ENCODE assay signal across 9 cellular contexts in the genomic region with DNA sequence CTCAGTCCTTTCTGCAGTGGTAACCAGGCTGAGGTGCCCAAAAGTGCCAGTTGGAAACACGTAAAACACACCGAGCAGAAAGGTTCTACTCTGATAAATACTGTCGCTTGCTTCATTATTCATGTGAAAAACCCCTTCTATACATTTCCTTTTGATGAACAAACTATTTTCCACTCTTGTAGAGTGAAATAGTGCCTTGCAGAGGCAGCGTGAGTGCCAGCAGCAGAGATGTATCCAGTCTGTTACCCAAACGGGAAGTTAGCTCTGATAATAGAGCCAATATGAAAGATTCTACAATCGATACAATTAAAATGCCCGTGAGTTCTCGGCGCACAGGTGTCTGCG. TPM values are rescaled to one million over a fixed set of nuclear protein-coding genes. Genes with fewer than 3 reads are reported as not detected.
DNase-seq lines count a peak whose midpoint lies in the region; ATAC-seq, FAIRE-seq and TF ChIP-seq lines count a peak whose summit lies in the region.
"Had no signal": no experiment of that assay in that cellular context is flagged by ENCODE, and none has a peak within 500 bp of the region (broad histone marks: within the 10 kb centered on the region; RNA-seq: fewer than 3 reads in every experiment).

No MANE protein-coding gene starts in this region.

- TF ChIP-seq POLR2A in GM12892 (IDR thresholded peaks at IDR 0.05; ENCODE audit: low read depth, low read length): no peak

- intact Hi-C loops in aorta (cut with DNase I): no loop called here

- H3K27ac ChIP-seq in muscle layer of colon (ENCODE audit: low read depth, low read length) (no peak overlapping the region), aorta (ENCODE audit: low read depth in 1 of 2, low read length in 2 of 2) (no peak overlapping the region)

- H3K9ac ChIP-seq in muscle layer of colon (ENCODE audit: low read length): no peak overlapping the region

- no peaks in the 10 kb centered on the region for H3K36me3 Mint-ChIP-seq in stimulated activated naive CD8-positive, alpha-beta T cell treated with anti-CD3 and anti-CD28 coated beads, Interleukin-15, Interleukin-2, amounts not matched to agents 100 ng/mL and 50 ng/mL, for 24 hours (ENCODE audit: low read depth)

- H3K4me1 Mint-ChIP-seq in stimulated activated naive CD8-positive, alpha-beta T cell treated with anti-CD3 and anti-CD28 coated beads, Interleukin-15, Interleukin-2, amounts not matched to agents 100 ng/mL and 50 ng/mL, for 24 hours (ENCODE audit: low read depth): peaks cover 18% of the 10 kb centered on the region

- no peaks in the 10 kb centered on the region for H3K9me3 ChIP-seq in muscle layer of colon (ENCODE audit: low read length)
- H3K9me3 ChIP-seq in aorta (ENCODE audit: control insufficient read depth, low read length): no peaks in the 10 kb centered on the region

- peak overlapping the region; percentile 57 for H3K27ac Mint-ChIP-seq in stimulated activated naive CD8-positive, alpha-beta T cell treated with anti-CD3 and anti-CD28 coated beads, Interleukin-15, Interleukin-2, amounts not matched to agents 100 ng/mL and 50 ng/mL, for 24 hours

- no peak for FAIRE-seq in GM12892 (lab: Jason Lieb, UNC)

- no peaks in the 10 kb centered on the region for H3K9me3 Mint-ChIP-seq in stimulated activated naive CD8-positive, alpha-beta T cell treated with anti-CD3 and anti-CD28 coated beads, Interleukin-15, Interleukin-2, amounts not matched to agents 100 ng/mL and 50 ng/mL, for 24 hours

- WGBS in aorta, 2 donors: 13 to 18% methylated on average over 10 of the region's 10 CpGs

- H3K36me3 ChIP-seq in muscle layer of colon (ENCODE audit: insufficient read depth, low read length) (no peaks in the 10 kb centered on the region), aorta (ENCODE audit: control insufficient read depth in 1 of 2, insufficient read depth in 2 of 2, low read length in 1 of 2) (no peaks in the 10 kb centered on the region)

- H3K27me3 ChIP-seq in muscle layer of colon (ENCODE audit: control insufficient read depth in 1 of 2, insufficient read depth in 2 of 2, low read length in 2 of 2) (peaks cover 22 to 40% of the 10 kb centered on the region in 2 donors), aorta (ENCODE audit: control insufficient read depth in 1 of 2, insufficient read depth in 2 of 2, low read length in 1 of 2) (no peaks in the 10 kb centered on the region)

- H3K4me3 Mint-ChIP-seq in stimulated activated naive CD8-positive, alpha-beta T cell treated with anti-CD3 and anti-CD28 coated beads, Interleukin-15, Interleukin-2, amounts not matched to agents 100 ng/mL and 50 ng/mL, for 24 hours: peak overlapping the region; percentile 81

- H3K4me3 ChIP-seq in muscle layer of colon (ENCODE audit: low read depth in 1 of 2, low read length in 2 of 2) (peak overlapping the region; percentile 36 to 60), aorta (ENCODE audit: low read length in 2 of 2) (peak overlapping the region; percentile 76 to 90)

- no peak for ATAC-seq in stimulated activated naive CD8-positive, alpha-beta T cell treated with anti-CD3 and anti-CD28 coated beads, Interleukin-15, Interleukin-2, amounts not matched to agents 100 U/mL and 50 U/mL, for 24 hours
- ATAC-seq in aorta (ENCODE audit: low FRiP score): no peak

- DNase-seq in stimulated activated naive CD8-positive, alpha-beta T cell treated with anti-CD3 and anti-CD28 coated beads, Interleukin-15, Interleukin-2, amounts not matched to agents 100 U/mL and 50 U/mL, for 24 hours: no peak
- DNase-seq in cerebellum (ENCODE audit: low spot score): peak; percentile 30
- DNase-seq in aorta: no peak
- DNase-seq in stimulated activated CD4-positive, alpha-beta T cell treated with anti-CD3 and anti-CD28 coated beads, Interleukin-1b, Interleukin-23, amount 100 ng/mL, for 48 hours: no peak
- DNase-seq in GM12892 (ENCODE audit: insufficient read length): no peak
- DNase-seq in AG08395 (ENCODE audit: low spot score): no peak
- DNase-seq: erythroblast had no signal

- H3K4me1 ChIP-seq in muscle layer of colon (ENCODE audit: insufficient read depth, low read length) (peaks cover 18% of the 10 kb centered on the region), aorta (ENCODE audit: control insufficient read depth in 1 of 2, insufficient read depth in 2 of 2, low read length in 2 of 2) (no peaks in the 10 kb centered on the region)

- peaks cover 31% of the 10 kb centered on the region for H3K27me3 Mint-ChIP-seq in stimulated activated naive CD8-positive, alpha-beta T cell treated with anti-CD3 and anti-CD28 coated beads, Interleukin-15, Interleukin-2, amounts not matched to agents 100 ng/mL and 50 ng/mL, for 24 hours

RNA-seq across cellular contexts. Expression of gene ZBTB46, which starts 1.5 kb away (rescaled TPM):
- 20.3 TPM for total RNA-seq in cerebellum
- 10 to 100 TPM; 17.4 to 22.7 TPM for total RNA-seq in aorta
- 1 to 10 TPM in 1 of 2 donors, under 1 TPM in 1; 0.50 to 2.1 TPM for polyA plus RNA-seq in aorta
- polyA plus RNA-seq in GM12892 (2012; ENCODE audit: missing spikeins): 1.00 TPM

RNA-seq across cellular contexts. Expression of gene ABHD16B, which starts 31.7 kb away (rescaled TPM):
- total RNA-seq in cerebellum (not detected), aorta (not detected)
- polyA plus RNA-seq in aorta: under 1 TPM in 1 of 2 donors, not detected in 1; 0.38 TPM
- polyA plus RNA-seq in GM12892 (2012; ENCODE audit: missing spikeins): not detected

RNA-seq across cellular contexts. Expression of gene TPD52L2, which starts 35.5 kb away (rescaled TPM):
- 33.1 TPM for total RNA-seq in cerebellum
- 100 to 1,000 TPM in 1 of 2 donors, 10 to 100 TPM in 1; 91.2 to 110 TPM for total RNA-seq in aorta
- 100 to 1,000 TPM in 1 of 2 donors, 10 to 100 TPM in 1; 89.8 to 112 TPM for polyA plus RNA-seq in aorta
- polyA plus RNA-seq in GM12892 (2012; ENCODE audit: missing spikeins): 39.1 TPM
